ENCODE assay signal across 8 cellular contexts in the genomic region with DNA sequence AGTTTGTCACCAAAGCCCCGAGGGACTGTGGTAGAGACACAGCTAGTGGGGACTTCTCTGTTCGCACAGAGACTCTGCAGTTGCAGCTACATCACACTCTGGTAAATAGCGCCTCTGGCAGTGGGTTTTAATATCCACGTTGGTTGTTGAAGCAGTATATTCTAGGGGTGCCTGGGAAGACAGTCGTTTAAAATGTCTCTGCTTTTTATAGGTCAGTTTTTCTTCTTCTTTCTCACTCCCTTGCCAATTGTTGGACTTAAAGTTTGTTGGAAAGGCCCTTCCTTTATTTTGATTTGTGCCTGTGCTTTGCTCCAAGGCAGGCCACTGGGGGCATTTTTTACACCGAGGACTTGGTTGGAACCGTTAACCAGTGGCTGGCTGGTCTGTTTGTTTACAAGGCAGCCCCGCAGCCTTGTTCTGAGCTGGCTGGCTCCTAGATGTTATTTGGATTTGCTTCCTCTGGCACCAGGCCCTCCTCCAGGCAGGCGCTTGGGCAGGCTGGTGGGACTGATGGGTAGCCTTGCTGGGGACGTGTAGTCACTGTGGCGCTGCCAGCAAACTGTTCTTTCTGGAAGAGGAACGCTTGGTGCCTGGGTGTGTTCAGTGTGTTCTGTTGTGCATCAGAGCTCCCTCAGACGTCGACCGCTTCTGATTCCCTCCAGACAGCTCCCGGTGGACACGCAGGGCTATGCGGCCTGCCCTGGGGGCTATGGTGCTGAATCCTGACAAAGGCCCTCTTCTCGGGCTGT.
DNase-seq lines count a peak whose midpoint lies in the region; ATAC-seq and TF ChIP-seq lines count a peak whose summit lies in the region.

No MANE protein-coding gene starts in this region.

- peaks cover 5% of the 10 kb centered on the region for H3K4me1 Mint-ChIP-seq in Calu3 (ENCODE audit: low read depth, unreplicated experiment)

- no peak for TF ChIP-seq CTCF in Calu3 (IDR thresholded peaks at IDR 0.05; ENCODE audit: unreplicated experiment)

- H3K18ac ChIP-seq in neuronal stem cell (ENCODE audit: low read length), result peak overlapping the region; percentile 50

- DNase-seq in COR-L47 (lab: John Stamatoyannopoulos, UW) (peak; percentile 29), NCI-H2029 (lab: John Stamatoyannopoulos, UW) (peak; percentile 59), neuronal stem cell (ENCODE audit: low spot score) (no peak), Calu3 (no peak), NCI-H510A (lab: John Stamatoyannopoulos, UW) (no peak)

- H3K4me3 Mint-ChIP-seq in Calu3 (ENCODE audit: low read depth, unreplicated experiment), result no peak overlapping the region

- H2BK12ac ChIP-seq in neuronal stem cell (ENCODE audit: low read length), result no peak overlapping the region

- no peaks in the 10 kb centered on the region for H3K27me3 ChIP-seq in neuronal stem cell (ENCODE audit: control insufficient read depth in 3 of 3, insufficient read depth in 3 of 3, low read depth in 1 of 3, low read length in 3 of 3)

- H3K27me3 Mint-ChIP-seq in Calu3 (ENCODE audit: unreplicated experiment), result no peaks in the 10 kb centered on the region

- ATAC-seq in HG02884 (IDR thresholded peaks at IDR 0.05; ENCODE audit: unreplicated experiment) (no peak), GM18520 (IDR thresholded peaks at IDR 0.05; ENCODE audit: unreplicated experiment) (no peak)

- intact Hi-C loops in Calu3 (cut with micrococcal nuclease; ENCODE audit: unreplicated experiment), result no loop called here

- no peak overlapping the region for H4K8ac ChIP-seq in neuronal stem cell (ENCODE audit: low read depth, low read length)

- no peak overlapping the region for H3K14ac ChIP-seq in neuronal stem cell (ENCODE audit: low read length)

- CTCF ChIA-PET in Calu3 (lab: Charles Lee), result interaction anchor here (1.2 kb wide), 1 partner anchor 8 kb away, joined by 3 read pairs; no protein-coding TSS in a partner anchor

- H3K36me3 Mint-ChIP-seq in Calu3 (ENCODE audit: insufficient read depth, unreplicated experiment), result peaks cover 15% of the 10 kb centered on the region

- no peaks in the 10 kb centered on the region for H3K9me3 ChIP-seq in neuronal stem cell (replicated peaks in 1 of 2; ENCODE audit: control insufficient read depth in 2 of 2, insufficient read depth in 1 of 2, low read depth in 1 of 2, low read length in 2 of 2)

- H2BK15ac ChIP-seq in neuronal stem cell (ENCODE audit: low read length), result no peak overlapping the region

- no peak overlapping the region for H3K23ac ChIP-seq in neuronal stem cell (ENCODE audit: low read depth, low read length, poor library complexity)

- H3K4ac ChIP-seq in neuronal stem cell (ENCODE audit: low read length), result no peak overlapping the region

- H2AK5ac ChIP-seq in neuronal stem cell (ENCODE audit: low read depth, low read length), result no peak overlapping the region

- no CpG with 5 or more reads among the region's 19 CpGs for WGBS in neuronal stem cell (ENCODE audit: extremely low coverage in 2 of 2, insufficient read length in 2 of 2, insufficient replicate concordance in 1 of 2), 2 donors

- H4K91ac ChIP-seq in neuronal stem cell (ENCODE audit: low read depth, low read length, poor library complexity), result no peak overlapping the region

- no peak overlapping the region for H3K4me3 ChIP-seq in neuronal stem cell (ENCODE audit: low read length in 2 of 2)

- peaks cover 0 to 2% of the 10 kb centered on the region in 2 donors for H3K4me1 ChIP-seq in neuronal stem cell (ENCODE audit: control insufficient read depth in 2 of 2, insufficient read depth in 1 of 2, low read depth in 1 of 2, low read length in 2 of 2)

- no peak overlapping the region for H2BK120ac ChIP-seq in neuronal stem cell (ENCODE audit: low read depth, low read length)

- no TSS peak for BruUV-seq in Calu3 (replicated peaks; lab: Mats Ljungman, UMichigan)

- no peak overlapping the region for H2BK5ac ChIP-seq in neuronal stem cell (ENCODE audit: low read length)

- no peak overlapping the region for H2AFZ ChIP-seq in neuronal stem cell (ENCODE audit: low read length)

- no peaks in the 10 kb centered on the region for H3K79me1 ChIP-seq in neuronal stem cell (ENCODE audit: low read depth, low read length)

- H3K27ac ChIP-seq in cingulate gyrus (ENCODE audit: low read depth, low read length) (peak overlapping the region; percentile 86), neuronal stem cell (replicated peaks; ENCODE audit: low read length) (no peak overlapping the region)

- no peaks in the 10 kb centered on the region for H3K9me3 Mint-ChIP-seq in Calu3 (ENCODE audit: low read depth, unreplicated experiment)

- no peak overlapping the region for H3K4me2 ChIP-seq in neuronal stem cell (ENCODE audit: insufficient read depth, low read length, poor library complexity, severe bottlenecking)

- peak overlapping the region; percentile 39 for H3K9ac ChIP-seq in neuronal stem cell (ENCODE audit: low read depth, low read length, poor library complexity)

- peaks cover 0 to 2% of the 10 kb centered on the region in 2 donors for H3K36me3 ChIP-seq in neuronal stem cell (replicated peaks in 1 of 2; ENCODE audit: control insufficient read depth in 2 of 2, insufficient read depth in 2 of 2, low read length in 2 of 2)

- no peak overlapping the region for H3K27ac Mint-ChIP-seq in Calu3 (ENCODE audit: unreplicated experiment)

Comparison
In these comparisons a context has a peak if more than half of its experiments do, and no peak if none do; other contexts are left out.
1. DNase-seq: peak in COR-L47 (single experiment) and NCI-H2029 (single experiment); none in neuronal stem cell (single experiment), Calu3 (single experiment) and NCI-H510A (single experiment).